In genomic region chr14:69547701-69548348, GRCh38 we compare ENCODE assay signal across 8 cellular contexts. TPM values are rescaled to one million over a fixed set of nuclear protein-coding genes. Genes with fewer than 3 reads are reported as not detected.
DNase-seq lines count a peak whose midpoint lies in the region; ATAC-seq and TF ChIP-seq lines count a peak whose summit lies in the region.

No MANE protein-coding gene starts in this region.

- no peaks in the 10 kb centered on the region for H3K9me3 Mint-ChIP-seq in activated T-helper 17 cell treated with anti-CD3 and anti-CD28 coated beads, Interleukin-2, amount 50 U/mL, for 72 hours

- H3K36me3 ChIP-seq in HUES48 (ENCODE audit: control insufficient read depth, insufficient read depth, low read length) (no peaks in the 10 kb centered on the region), transverse colon (no peaks in the 10 kb centered on the region), Peyer's patch (no peaks in the 10 kb centered on the region)

- no peaks in the 10 kb centered on the region for H3K9me3 ChIP-seq in HUES48 (ENCODE audit: control insufficient read depth, insufficient read depth, low read length)
- H3K9me3 ChIP-seq in transverse colon: no peaks in the 10 kb centered on the region
- H3K9me3 ChIP-seq in Peyer's patch: no peaks in the 10 kb centered on the region

- no peak overlapping the region for H3K27ac Mint-ChIP-seq in activated T-helper 17 cell treated with anti-CD3 and anti-CD28 coated beads, Interleukin-2, amount 50 U/mL, for 72 hours

- DNase-seq in Ammon's horn (ENCODE audit: low spot score) (peak; percentile 29), iPS-NIHi11 (ENCODE audit: low spot score) (peak; percentile 93), transverse colon (no peak), Peyer's patch (no peak)

- intact Hi-C loops in transverse colon (cut with DNase I; ENCODE audit: low total_unique reads): no loop called here

- TF ChIP-seq POLR2A in transverse colon (IDR thresholded peaks at IDR 0.05) (no peak), Peyer's patch (IDR thresholded peaks at IDR 0.05) (no peak)

- WGBS in transverse colon (ENCODE audit: low coverage in 1 of 2), 2 donors: 36 to 61% methylated on average over 4 to 46 of the region's 46 CpGs

- H3K27me3 Mint-ChIP-seq in activated T-helper 17 cell treated with anti-CD3 and anti-CD28 coated beads, Interleukin-2, amount 50 U/mL, for 72 hours: peaks cover 27% of the 10 kb centered on the region

- H3K4me1 Mint-ChIP-seq in activated T-helper 17 cell treated with anti-CD3 and anti-CD28 coated beads, Interleukin-2, amount 50 U/mL, for 72 hours: peaks cover 10% of the 10 kb centered on the region

- H3K27ac ChIP-seq in HUES48 (ENCODE audit: low read depth, low read length): peak overlapping the region; percentile 70
- H3K27ac ChIP-seq in angular gyrus (ENCODE audit: low read depth, low read length): peak overlapping the region; percentile 81
- H3K27ac ChIP-seq in transverse colon: no peak overlapping the region
- no peak overlapping the region for H3K27ac ChIP-seq in Peyer's patch

- H3K27me3 ChIP-seq in HUES48 (ENCODE audit: control insufficient read depth, insufficient read depth, low read length) (peaks cover 11% of the 10 kb centered on the region; the same call in 1 of the 2 replicates), transverse colon (peaks cover 34% of the 10 kb centered on the region), Peyer's patch (no peaks in the 10 kb centered on the region)

- peak overlapping the region; percentile 65 for H3K9ac ChIP-seq in HUES48 (ENCODE audit: low read depth, low read length)

- H3K36me3 Mint-ChIP-seq in activated T-helper 17 cell treated with anti-CD3 and anti-CD28 coated beads, Interleukin-2, amount 50 U/mL, for 72 hours (ENCODE audit: low read depth): no peaks in the 10 kb centered on the region

- no peak overlapping the region for H3K4me3 Mint-ChIP-seq in activated T-helper 17 cell treated with anti-CD3 and anti-CD28 coated beads, Interleukin-2, amount 50 U/mL, for 72 hours

- peaks cover 7% of the 10 kb centered on the region; the same call in 1 of the 2 replicates for H3K4me1 ChIP-seq in HUES48 (ENCODE audit: control insufficient read depth, insufficient read depth, low read length)
- no peaks in the 10 kb centered on the region for H3K4me1 ChIP-seq in transverse colon
- no peaks in the 10 kb centered on the region for H3K4me1 ChIP-seq in Peyer's patch

- TF ChIP-seq CTCF in transverse colon (IDR thresholded peaks at IDR 0.05): peak in 3 of 5 experiments; percentile 20 to 43 (median 38)
- TF ChIP-seq CTCF in Peyer's patch (IDR thresholded peaks at IDR 0.05): peak in 3 of 6 experiments; percentile 15 to 35 (median 22)

- H3K4me3 ChIP-seq in HUES48 (ENCODE audit: low read depth, low read length) (peak overlapping the region; percentile 67), transverse colon (no peak overlapping the region), Peyer's patch (no peak overlapping the region)

- ATAC-seq in HG03378 (IDR thresholded peaks at IDR 0.05; ENCODE audit: unreplicated experiment): no peak
- ATAC-seq in activated T-helper 17 cell treated with anti-CD3 and anti-CD28 coated beads, Interleukin-2, amount 50 U/mL, for 72 hours (replicated peaks): no peak

- no peak for TF ChIP-seq EP300 in transverse colon (IDR thresholded peaks at IDR 0.05; ENCODE audit: low read depth)

- in situ Hi-C loops in transverse colon (cut with MboI; ENCODE audit: low pct_ligation_motif_present in 1 of 4, low pct_unique_long_range_greater_than_20kb in 1 of 4, low sequenced_read_pairs in 3 of 4): no loop called here

RNA-seq across cellular contexts. Expression of gene CCDC177, which starts 26.8 kb away (rescaled TPM):
- total RNA-seq in transverse colon: not detected
- total RNA-seq in Peyer's patch: not detected
- not detected for total RNA-seq in activated T-helper 17 cell treated with anti-CD3 and anti-CD28 coated beads, Interleukin-2, amount 50 U/mL, for 72 hours

Comparison
In these comparisons a context has a peak if more than half of its experiments do, and no peak if none do; other contexts are left out.
1. DNase-seq: peak in Ammon's horn (single experiment) and iPS-NIHi11 (single experiment); none in transverse colon (single experiment) and Peyer's patch (0 of 3).
2. H3K27ac ChIP-seq: peak in HUES48 (single experiment) and angular gyrus (single experiment); none in transverse colon (0 of 4) and Peyer's patch (0 of 4).